ENCODE assay signal across 32 cellular contexts in genomic region chr6:136627191-136627590, GRCh38.
"Had no signal": no experiment of that assay in that cellular context is flagged by ENCODE, and none has a peak within 500 bp of the region (broad histone marks: within the 10 kb centered on the region; RNA-seq: fewer than 3 reads in every experiment).

No MANE protein-coding gene starts in this region.

- H3K36me3 ChIP-seq: cardiac muscle cell, colonic mucosa had no signal

- H3K27ac Mint-ChIP-seq: activated CD4-positive, alpha-beta memory T cell treated with anti-CD3 and anti-CD28 coated beads for 36 hours; activated CD4-positive, alpha-beta T cell treated with anti-CD3 and anti-CD28 coated beads for 36 hours; activated CD4-positive, alpha-beta T cell treated with anti-CD3 and anti-CD28 coated beads, Interleukin-2, amount 10 ng/mL, durations not matched to agents 24 days and 14 days; activated CD8-positive, alpha-beta memory T cell treated with anti-CD3 and anti-CD28 coated beads, Interleukin-2, amount 10 ng/mL, durations not matched to agents 7 days and 5 days; activated CD8-positive, alpha-beta T cell treated with anti-CD3 and anti-CD28 coated beads, Interleukin-2, amount 10 ng/mL, durations not matched to agents 7 days and 5 days; activated naive CD4-positive, alpha-beta T cell treated with anti-CD3 and anti-CD28 coated beads for 36 hours; activated naive CD4-positive, alpha-beta T cell treated with anti-CD3 and anti-CD28 coated beads, Interleukin-2, amount 50 U/mL, for 24 hours; activated naive CD8-positive, alpha-beta T cell treated with anti-CD3 and anti-CD28 coated beads for 36 hours; activated naive CD8-positive, alpha-beta T cell treated with anti-CD3 and anti-CD28 coated beads, Interleukin-2, amount 50 U/mL, for 24 hours; activated T-helper 1 cell treated with anti-CD3 and anti-CD28 coated beads, Interleukin-12 subunit alpha, Interleukin-12 subunit beta, Interleukin-2, Interleukin-4 antibody, amounts not matched to agents 30 ng/mL and 10 ng/mL and 1 ng/mL, durations not matched to agents 14 hours and 24 hours and 36 hours; activated T-helper 2 cell treated with anti-CD3 and anti-CD28 coated beads, Interferon-gamma antibody, Interleukin-2, Interleukin-4, amounts not matched to agents 10 μg/mL and 5 μg/mL and 100 μg/mL, durations not matched to agents 14 hours and 24 hours and 36 hours had no signal

- H3K4me3 ChIP-seq: adrenal gland, body of pancreas, cardiac muscle cell, colonic mucosa, esophagus squamous epithelium, gastroesophageal sphincter had no signal

- H3K27ac ChIP-seq: body of pancreas, cardiac muscle cell, colonic mucosa, epithelial cell of prostate, esophagus squamous epithelium, gastroesophageal sphincter had no signal

- H3K9me3 Mint-ChIP-seq: activated CD4-positive, alpha-beta memory T cell treated with anti-CD3 and anti-CD28 coated beads for 36 hours; activated CD4-positive, alpha-beta T cell treated with anti-CD3 and anti-CD28 coated beads, Interleukin-2, amount 10 ng/mL, durations not matched to agents 24 days and 14 days; activated naive CD4-positive, alpha-beta T cell treated with anti-CD3 and anti-CD28 coated beads for 36 hours; activated naive CD4-positive, alpha-beta T cell treated with anti-CD3 and anti-CD28 coated beads, Interleukin-2, amount 50 U/mL, for 24 hours; activated naive CD8-positive, alpha-beta T cell treated with anti-CD3 and anti-CD28 coated beads for 36 hours; activated naive CD8-positive, alpha-beta T cell treated with anti-CD3 and anti-CD28 coated beads, Interleukin-2, amount 50 U/mL, for 24 hours; activated T-helper 1 cell treated with anti-CD3 and anti-CD28 coated beads, Interleukin-12 subunit alpha, Interleukin-12 subunit beta, Interleukin-2, Interleukin-4 antibody, amounts not matched to agents 30 ng/mL and 10 ng/mL and 1 ng/mL, durations not matched to agents 14 hours and 24 hours and 36 hours; activated T-helper 2 cell treated with anti-CD3 and anti-CD28 coated beads, Interferon-gamma antibody, Interleukin-2, Interleukin-4, amounts not matched to agents 10 μg/mL and 5 μg/mL and 100 μg/mL, durations not matched to agents 14 hours and 24 hours and 36 hours had no signal

- ATAC-seq: activated CD4-positive, alpha-beta T cell treated with anti-CD3 and anti-CD28 coated beads for 36 hours; activated CD8-positive, alpha-beta memory T cell treated with anti-CD3 and anti-CD28 coated beads, Interleukin-2, amount 10 ng/mL, durations not matched to agents 7 days and 5 days; activated CD8-positive, alpha-beta T cell treated with anti-CD3 and anti-CD28 coated beads, Interleukin-2, amount 10 ng/mL, durations not matched to agents 7 days and 5 days; activated naive CD8-positive, alpha-beta T cell treated with anti-CD3 and anti-CD28 coated beads, Interleukin-2, amount 50 U/mL, for 24 hours; body of pancreas; gastroesophageal sphincter had no signal

- H3K4me1 Mint-ChIP-seq: activated CD8-positive, alpha-beta memory T cell treated with anti-CD3 and anti-CD28 coated beads, Interleukin-2, amount 10 ng/mL, durations not matched to agents 7 days and 5 days; activated naive CD4-positive, alpha-beta T cell treated with anti-CD3 and anti-CD28 coated beads, Interleukin-2, amount 50 U/mL, for 24 hours; activated naive CD8-positive, alpha-beta T cell treated with anti-CD3 and anti-CD28 coated beads for 36 hours; activated naive CD8-positive, alpha-beta T cell treated with anti-CD3 and anti-CD28 coated beads, Interleukin-2, amount 50 U/mL, for 24 hours had no signal

- H3K9me3 ChIP-seq: adrenal gland, body of pancreas, colonic mucosa, esophagus squamous epithelium, gastroesophageal sphincter had no signal

- H3K27me3 ChIP-seq: adrenal gland, body of pancreas, cardiac muscle cell, colonic mucosa, esophagus squamous epithelium, gastroesophageal sphincter had no signal

- DNase-seq: activated CD4-positive, alpha-beta memory T cell treated with anti-CD3 and anti-CD28 coated beads for 36 hours; activated CD4-positive, alpha-beta T cell treated with anti-CD3 and anti-CD28 coated beads for 36 hours; activated CD4-positive, CD25-positive, alpha-beta regulatory T cell; activated CD4-positive, CD25-positive, alpha-beta regulatory T cell treated with anti-CD3 and anti-CD28 coated beads, Interleukin-2, amount 50 U/mL, for 72 hours; activated CD8-positive, alpha-beta memory T cell treated with anti-CD3 and anti-CD28 coated beads, Interleukin-2, amount 10 ng/mL, durations not matched to agents 7 days and 5 days; activated CD8-positive, alpha-beta memory T cell treated with anti-CD3 and anti-CD28 coated beads, Interleukin-2, amount 50 U/mL, for 4 hours; activated CD8-positive, alpha-beta T cell treated with anti-CD3 and anti-CD28 coated beads, Interleukin-2, amount 10 ng/mL, durations not matched to agents 7 days and 5 days; activated effector memory CD4-positive, alpha-beta T cell treated with anti-CD3 and anti-CD28 coated beads, Interleukin-2, amount 50 U/mL, for 16 hours; activated naive CD4-positive, alpha-beta T cell treated with anti-CD3 and anti-CD28 coated beads for 36 hours; activated naive CD8-positive, alpha-beta T cell treated with anti-CD3 and anti-CD28 coated beads for 36 hours; activated naive CD8-positive, alpha-beta T cell treated with anti-CD3 and anti-CD28 coated beads, Interleukin-2, amount 50 U/mL, for 24 hours; activated T-cell treated with anti-CD3 and anti-CD28 coated beads, Interleukin-2, amount 50 U/mL, for 1 hour; activated T-cell treated with anti-CD3 and anti-CD28 coated beads, Interleukin-2, amount 50 U/mL, for 48 hours; adrenal gland; amygdala; aorta; body of pancreas; central memory CD4-positive, alpha-beta T cell; cerebellar nuclear complex; colonic mucosa; effector CD8-positive, alpha-beta T cell; esophagus squamous epithelium; foreskin melanocyte; T-helper 1 cell; T-helper 2 cell had no signal

- H3K27me3 Mint-ChIP-seq: activated CD4-positive, alpha-beta memory T cell treated with anti-CD3 and anti-CD28 coated beads for 36 hours; activated CD4-positive, alpha-beta T cell treated with anti-CD3 and anti-CD28 coated beads for 36 hours; activated CD4-positive, alpha-beta T cell treated with anti-CD3 and anti-CD28 coated beads, Interleukin-2, amount 10 ng/mL, durations not matched to agents 24 days and 14 days; activated CD8-positive, alpha-beta memory T cell treated with anti-CD3 and anti-CD28 coated beads, Interleukin-2, amount 10 ng/mL, durations not matched to agents 7 days and 5 days; activated naive CD4-positive, alpha-beta T cell treated with anti-CD3 and anti-CD28 coated beads, Interleukin-2, amount 50 U/mL, for 24 hours; activated naive CD8-positive, alpha-beta T cell treated with anti-CD3 and anti-CD28 coated beads for 36 hours; activated naive CD8-positive, alpha-beta T cell treated with anti-CD3 and anti-CD28 coated beads, Interleukin-2, amount 50 U/mL, for 24 hours had no signal

- H3K4me1 ChIP-seq: body of pancreas, colonic mucosa, esophagus squamous epithelium had no signal

- H3K4me3 Mint-ChIP-seq: activated CD4-positive, alpha-beta memory T cell treated with anti-CD3 and anti-CD28 coated beads for 36 hours; activated CD4-positive, alpha-beta T cell treated with anti-CD3 and anti-CD28 coated beads for 36 hours; activated CD4-positive, alpha-beta T cell treated with anti-CD3 and anti-CD28 coated beads, Interleukin-2, amount 10 ng/mL, durations not matched to agents 24 days and 14 days; activated CD8-positive, alpha-beta memory T cell treated with anti-CD3 and anti-CD28 coated beads, Interleukin-2, amount 10 ng/mL, durations not matched to agents 7 days and 5 days; activated CD8-positive, alpha-beta T cell treated with anti-CD3 and anti-CD28 coated beads, Interleukin-2, amount 10 ng/mL, durations not matched to agents 7 days and 5 days; activated naive CD4-positive, alpha-beta T cell treated with anti-CD3 and anti-CD28 coated beads for 36 hours; activated naive CD4-positive, alpha-beta T cell treated with anti-CD3 and anti-CD28 coated beads, Interleukin-2, amount 50 U/mL, for 24 hours; activated naive CD8-positive, alpha-beta T cell treated with anti-CD3 and anti-CD28 coated beads for 36 hours; activated naive CD8-positive, alpha-beta T cell treated with anti-CD3 and anti-CD28 coated beads, Interleukin-2, amount 50 U/mL, for 24 hours; activated T-helper 1 cell treated with anti-CD3 and anti-CD28 coated beads, Interleukin-12 subunit alpha, Interleukin-12 subunit beta, Interleukin-2, Interleukin-4 antibody, amounts not matched to agents 30 ng/mL and 10 ng/mL and 1 ng/mL, durations not matched to agents 14 hours and 24 hours and 36 hours had no signal
